In the genomic region with DNA sequence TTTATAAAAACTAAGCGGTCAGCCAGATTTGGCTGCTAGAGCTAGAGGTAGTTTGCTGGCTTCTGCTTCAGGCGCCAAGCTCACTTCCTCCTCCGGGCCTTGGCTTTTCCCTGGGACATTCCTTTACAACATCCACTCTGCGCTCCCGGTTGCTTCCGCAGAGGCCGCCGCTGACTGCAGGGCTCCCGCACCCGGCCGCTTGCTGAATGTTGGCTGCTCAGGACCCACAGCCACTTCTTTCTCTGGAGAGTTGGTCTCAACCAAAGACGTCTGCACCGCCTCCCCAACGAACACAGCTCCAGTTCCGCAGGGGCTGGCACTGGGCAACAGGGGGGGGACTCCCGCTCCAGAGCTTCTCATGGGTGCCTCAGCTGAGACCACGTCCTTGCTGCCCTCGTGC, we compare ENCODE assay signal across 29 cellular contexts.
"Had no signal": no experiment of that assay in that cellular context is flagged by ENCODE, and none has a peak within 500 bp of the region (broad histone marks: within the 10 kb centered on the region; RNA-seq: fewer than 3 reads in every experiment).

No MANE protein-coding gene starts in this region.

- H3K4me3 Mint-ChIP-seq: immature natural killer cell; naive thymus-derived CD8-positive, alpha-beta T cell; nephron; neural crest cell; stimulated activated naive B cell treated with anti-CD40 and anti-IgM and Interleukin-4, amounts not matched to agents 10 μg/mL and 1 μg/mL and 100 μg/mL, for 72 hours; stimulated activated naive CD8-positive, alpha-beta T cell treated with anti-CD3 and anti-CD28 coated beads, Interleukin-15, Interleukin-2, amounts not matched to agents 100 ng/mL and 50 ng/mL, for 24 hours; type B pancreatic cell had no signal

- H3K4me1 Mint-ChIP-seq: immature natural killer cell; nephron; stimulated activated naive B cell treated with anti-CD40 and anti-IgM and Interleukin-4, amounts not matched to agents 10 μg/mL and 1 μg/mL and 100 μg/mL, for 72 hours had no signal

- H3K27me3 ChIP-seq: pancreas, tibial artery, uterus had no signal

- H3K27ac Mint-ChIP-seq: immature natural killer cell; naive thymus-derived CD8-positive, alpha-beta T cell; nephron; stimulated activated naive B cell treated with anti-CD40 and anti-IgM and Interleukin-4, amounts not matched to agents 10 μg/mL and 1 μg/mL and 100 μg/mL, for 72 hours; stimulated activated naive CD8-positive, alpha-beta T cell treated with anti-CD3 and anti-CD28 coated beads, Interleukin-15, Interleukin-2, amounts not matched to agents 100 ng/mL and 50 ng/mL, for 24 hours; type B pancreatic cell had no signal

- H3K36me3 ChIP-seq: left lung, lower lobe of right lung, pancreas, prostate gland, suprapubic skin, thoracic aorta, tibial artery, uterus had no signal

- H3K27ac ChIP-seq: left lung, lower lobe of right lung, prostate gland, skin epidermis, suprapubic skin, thoracic aorta, tibial artery, uterus had no signal

- FAIRE-seq: islet of Langerhans, kidney, pancreas had no signal

- H3K4me1 ChIP-seq: left lung, lower lobe of right lung, prostate gland, suprapubic skin, tibial artery, uterus had no signal

- H3K9me3 ChIP-seq: left lung, lower lobe of right lung, pancreas, prostate gland, suprapubic skin, thoracic aorta, tibial artery, uterus had no signal

- H3K4me3 ChIP-seq: left lung, lower lobe of right lung, pancreas, prostate gland, skin epidermis, suprapubic skin, thoracic aorta, tibial artery, uterus had no signal

- DNase-seq: hippocampal formation; immature natural killer cell; kidney; left colon; left lung; lower lobe of right lung; mammary epithelial cell; mesenchymal stem cell; naive thymus-derived CD8-positive, alpha-beta T cell; nucleus accumbens; pancreas; retina; right cardiac atrium; stimulated activated CD4-positive, alpha-beta T cell treated with anti-CD3 and anti-CD28 coated beads, Interleukin-12 subunit alpha, Interleukin-12 subunit beta, amount 100 ng/mL, for 4 hours; stimulated activated CD4-positive, alpha-beta T cell treated with anti-CD3 and anti-CD28 coated beads, Interleukin-15, amount 100 ng/mL, for 24 hours; stimulated activated CD4-positive, alpha-beta T cell treated with anti-CD3 and anti-CD28 coated beads, Interleukin-2, amount 100 ng/mL, for 24 hours; stimulated activated CD4-positive, alpha-beta T cell treated with anti-CD3 and anti-CD28 coated beads, Interleukin-4, amount 100 ng/mL, for 1 hour; stimulated activated naive B cell treated with anti-CD40 and anti-IgM and Interleukin-4, amounts not matched to agents 10 μg/mL and 1 μg/mL and 100 μg/mL, for 72 hours; tibial artery; uterus had no signal

- H3K36me3 Mint-ChIP-seq: immature natural killer cell; naive thymus-derived CD8-positive, alpha-beta T cell; type B pancreatic cell had no signal

- H3K9me3 Mint-ChIP-seq: immature natural killer cell; nephron; neural crest cell; stimulated activated naive B cell treated with anti-CD40 and anti-IgM and Interleukin-4, amounts not matched to agents 10 μg/mL and 1 μg/mL and 100 μg/mL, for 72 hours; stimulated activated naive CD8-positive, alpha-beta T cell treated with anti-CD3 and anti-CD28 coated beads, Interleukin-15, Interleukin-2, amounts not matched to agents 100 ng/mL and 50 ng/mL, for 24 hours; type B pancreatic cell had no signal
